Comparison of ENCODE assay signal across 21 cellular contexts in genomic region chr13:81025091-81025490, GRCh38.
"Had no signal": no experiment of that assay in that cellular context is flagged by ENCODE, and none has a peak within 500 bp of the region (broad histone marks: within the 10 kb centered on the region; RNA-seq: fewer than 3 reads in every experiment).

No MANE protein-coding gene starts in this region.

- ATAC-seq: natural killer cell; psoas muscle; right cardiac atrium; right lobe of liver; stimulated activated effector memory CD8-positive, alpha-beta T cell treated with anti-CD3 and anti-CD28 coated beads, Interleukin-12 subunit alpha, Interleukin-12 subunit beta, amount 100 ng/mL, for 72 hours; stimulated activated naive B cell treated with anti-CD40 and anti-IgM and Interleukin-4, amounts not matched to agents 10 μg/mL and 1 μg/mL and 100 μg/mL, for 72 hours had no signal

- DNase-seq: natural killer cell; occipital lobe; ovary; posterior cingulate gyrus; psoas muscle; right cardiac atrium; right lobe of liver; sigmoid colon; small intestine; stimulated activated CD4-positive, alpha-beta T cell treated with anti-CD3 and anti-CD28 coated beads, Interleukin-15, amount 100 ng/mL, for 24 hours; stimulated activated CD4-positive, alpha-beta T cell treated with anti-CD3 and anti-CD28 coated beads, Interleukin-2, amount 100 ng/mL, for 24 hours; stimulated activated CD4-positive, alpha-beta T cell treated with anti-CD3 and anti-CD28 coated beads, Interleukin-2, amount 100 ng/mL, for 48 hours; stimulated activated CD4-positive, alpha-beta T cell treated with anti-CD3 and anti-CD28 coated beads, Interleukin-4, amount 100 ng/mL, for 24 hours; stimulated activated naive B cell treated with anti-CD40 and anti-IgM and Interleukin-4, amounts not matched to agents 10 μg/mL and 1 μg/mL and 100 μg/mL, for 72 hours; stimulated activated naive CD4-positive, alpha-beta T cell treated with Interleukin-2 at 50 U/mL for 16 hours; stomach; thyroid gland; trophoblast cell; upper lobe of left lung had no signal

- FAIRE-seq: small intestine, urothelium cell line had no signal
